8 cellular contexts compared by ENCODE assay signal in genomic region chr13:30607908-30608307, GRCh38. TPM values are rescaled to one million over a fixed set of nuclear protein-coding genes. Genes with fewer than 3 reads are reported as not detected.
A peak's percentile ranks its signal among the peaks of the same experiment; 100 is the strongest.
DNase-seq lines count a peak whose midpoint lies in the region; ATAC-seq and TF ChIP-seq lines count a peak whose summit lies in the region.

No MANE protein-coding gene starts in this region.

- peaks cover 4% of the 10 kb centered on the region for H3K36me3 Mint-ChIP-seq in activated T-helper 1 cell treated with anti-CD3 and anti-CD28 coated beads, Interleukin-12 subunit alpha, Interleukin-12 subunit beta, Interleukin-2, Interleukin-4 antibody, amounts not matched to agents 30 ng/mL and 10 ng/mL and 1 ng/mL, durations not matched to agents 14 hours and 24 hours and 36 hours (ENCODE audit: low read depth)

- intact Hi-C loops in activated T-helper 1 cell treated with anti-CD3 and anti-CD28 coated beads, Interleukin-12 subunit alpha, Interleukin-12 subunit beta, Interleukin-2, Interleukin-4 antibody, amounts not matched to agents 30 ng/mL and 10 ng/mL and 1 ng/mL, durations not matched to agents 14 hours and 24 hours and 36 hours (cut with micrococcal nuclease) = no loop called here

- no peaks in the 10 kb centered on the region for H3K9me3 Mint-ChIP-seq in activated T-helper 1 cell treated with anti-CD3 and anti-CD28 coated beads, Interleukin-12 subunit alpha, Interleukin-12 subunit beta, Interleukin-2, Interleukin-4 antibody, amounts not matched to agents 30 ng/mL and 10 ng/mL and 1 ng/mL, durations not matched to agents 14 hours and 24 hours and 36 hours

- H3K4me3 Mint-ChIP-seq in activated T-helper 1 cell treated with anti-CD3 and anti-CD28 coated beads, Interleukin-12 subunit alpha, Interleukin-12 subunit beta, Interleukin-2, Interleukin-4 antibody, amounts not matched to agents 30 ng/mL and 10 ng/mL and 1 ng/mL, durations not matched to agents 14 hours and 24 hours and 36 hours = no peak overlapping the region

- H3K27me3 Mint-ChIP-seq in activated T-helper 1 cell treated with anti-CD3 and anti-CD28 coated beads, Interleukin-12 subunit alpha, Interleukin-12 subunit beta, Interleukin-2, Interleukin-4 antibody, amounts not matched to agents 30 ng/mL and 10 ng/mL and 1 ng/mL, durations not matched to agents 14 hours and 24 hours and 36 hours (ENCODE audit: insufficient read depth) = peaks cover 5% of the 10 kb centered on the region

- in situ Hi-C loops in GM13976 (cut with MboI; ENCODE audit: low sequenced_read_pairs, unreplicated experiment) = loop anchor here (10.0 kb wide), 1 partner anchor 57 kb away; no protein-coding TSS in a partner anchor

- ATAC-seq in HG02588 (IDR thresholded peaks at IDR 0.05; ENCODE audit: unreplicated experiment) = peak; percentile 96

- no peak for TF ChIP-seq CTCF in GM13976 (IDR thresholded peaks at IDR 0.05; ENCODE audit: borderline replicate concordance, control extremely low read depth, extremely low read depth, insufficient read depth, missing control alignments)

- H3K4me1 Mint-ChIP-seq in activated T-helper 1 cell treated with anti-CD3 and anti-CD28 coated beads, Interleukin-12 subunit alpha, Interleukin-12 subunit beta, Interleukin-2, Interleukin-4 antibody, amounts not matched to agents 30 ng/mL and 10 ng/mL and 1 ng/mL, durations not matched to agents 14 hours and 24 hours and 36 hours (ENCODE audit: low read depth) = peaks cover 14% of the 10 kb centered on the region

- peak; percentile 83 for DNase-seq in GM13976 (ENCODE audit: low spot score)
- DNase-seq in NCI-H2029 treated with DMSO at 0.1 percent for 48 hours (lab: John Stamatoyannopoulos, UW) = peak; percentile 64
- peak; percentile 67 for DNase-seq in activated T-helper 1 cell treated with anti-CD3 and anti-CD28 coated beads, Interleukin-12 subunit alpha, Interleukin-12 subunit beta, Interleukin-2, Interleukin-4 antibody, amounts not matched to agents 30 ng/mL and 10 ng/mL and 1 ng/mL, durations not matched to agents 14 hours and 24 hours and 36 hours (ENCODE audit: low spot score)
- peak in 2 of 3 experiments; percentile 33 to 35 for DNase-seq in stimulated activated CD4-positive, alpha-beta T cell treated with anti-CD3 and anti-CD28 coated beads, TNF-alpha, amount 100 ng/mL, for 4 hours (ENCODE audit: low read depth in 3 of 3)
- no peak for DNase-seq in NCI-H1092 (lab: John Stamatoyannopoulos, UW)
- DNase-seq in amygdala (lab: John Stamatoyannopoulos, UW) = no peak
- no peak for DNase-seq in NCI-H2171 treated with DMSO at 0.1 percent for 48 hours (lab: John Stamatoyannopoulos, UW)

- H3K27ac Mint-ChIP-seq in activated T-helper 1 cell treated with anti-CD3 and anti-CD28 coated beads, Interleukin-12 subunit alpha, Interleukin-12 subunit beta, Interleukin-2, Interleukin-4 antibody, amounts not matched to agents 30 ng/mL and 10 ng/mL and 1 ng/mL, durations not matched to agents 14 hours and 24 hours and 36 hours = no peak overlapping the region

RNA-seq across cellular contexts. Expression of gene USPL1, which starts 9.8 kb away (rescaled TPM):
- total RNA-seq in activated T-helper 1 cell treated with anti-CD3 and anti-CD28 coated beads, Interleukin-12 subunit alpha, Interleukin-12 subunit beta, Interleukin-2, Interleukin-4 antibody, amounts not matched to agents 30 ng/mL and 10 ng/mL and 1 ng/mL, durations not matched to agents 14 hours and 24 hours and 36 hours = 17.2 and 17.5 TPM in 2 replicates

Comparison
In these comparisons a context has a peak if more than half of its experiments do, and no peak if none do; other contexts are left out.
1. DNase-seq: peak in GM13976 (single experiment), NCI-H2029 treated with DMSO at 0.1 percent for 48 hours (single experiment), activated T-helper 1 cell treated with anti-CD3 and anti-CD28 coated beads, Interleukin-12 subunit alpha, Interleukin-12 subunit beta, Interleukin-2, Interleukin-4 antibody, amounts not matched to agents 30 ng/mL and 10 ng/mL and 1 ng/mL, durations not matched to agents 14 hours and 24 hours and 36 hours (single experiment) and stimulated activated CD4-positive, alpha-beta T cell treated with anti-CD3 and anti-CD28 coated beads, TNF-alpha, amount 100 ng/mL, for 4 hours (2 of 3); none in NCI-H1092 (single experiment), amygdala (0 of 56) and NCI-H2171 treated with DMSO at 0.1 percent for 48 hours (single experiment).